ENCODE assay signal across 16 cellular contexts in the genomic region with DNA sequence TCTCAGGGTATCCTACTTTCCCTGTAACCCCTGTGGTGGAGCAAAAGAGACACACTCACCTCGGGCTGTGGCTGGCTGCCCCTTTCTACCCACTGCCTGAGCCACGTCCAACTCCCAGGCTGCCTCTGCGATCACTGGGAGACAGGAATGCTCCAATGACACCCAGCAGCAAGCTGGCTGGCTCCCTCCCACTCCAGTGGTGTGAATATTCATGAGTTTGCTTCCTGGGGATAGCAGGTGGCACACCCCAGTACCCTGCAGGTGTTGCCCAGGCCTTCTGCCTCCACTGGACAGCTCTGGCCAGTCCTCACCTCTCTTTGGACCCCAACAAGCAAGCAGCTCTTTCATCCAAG. TPM values are rescaled to one million over a fixed set of nuclear protein-coding genes. Genes with fewer than 3 reads are reported as not detected.
"Had no signal": no experiment of that assay in that cellular context is flagged by ENCODE, and none has a peak within 500 bp of the region (broad histone marks: within the 10 kb centered on the region; RNA-seq: fewer than 3 reads in every experiment).

No MANE protein-coding gene starts in this region.

- ATAC-seq: esophagus mucosa; stimulated activated naive B cell treated with anti-CD40 and anti-IgM and Interleukin-4, amounts not matched to agents 10 μg/mL and 1 μg/mL and 100 μg/mL, for 72 hours had no signal

- H3K27ac ChIP-seq: left ventricle myocardium inferior, right atrium auricular region, skin epidermis had no signal

- FAIRE-seq: astrocyte, endometrium, keratinocyte had no signal

- DNase-seq: activated CD4-positive, alpha-beta memory T cell treated with anti-CD3 and anti-CD28 coated beads, Interleukin-2, amount 10 ng/mL, durations not matched to agents 7 days and 5 days; activated CD4-positive, alpha-beta T cell treated with anti-CD3 and anti-CD28 coated beads for 4 hours; activated naive CD4-positive, alpha-beta T cell treated with anti-CD3 and anti-CD28 coated beads, Interleukin-2, amount 10 ng/mL, durations not matched to agents 7 days and 5 days; activated T-cell treated with anti-CD3 and anti-CD28 coated beads, Interleukin-2, amount 50 U/mL, for 24 hours; left ventricle myocardium inferior; stimulated activated CD4-positive, alpha-beta T cell treated with anti-CD3 and anti-CD28 coated beads, Interleukin-15, amount 100 ng/mL, for 24 hours; stimulated activated CD4-positive, alpha-beta T cell treated with anti-CD3 and anti-CD28 coated beads, Interleukin-4, amount 100 ng/mL, for 1 hour; stimulated activated naive B cell treated with anti-CD40 and anti-IgM and Interleukin-4, amounts not matched to agents 10 μg/mL and 1 μg/mL and 100 μg/mL, for 72 hours; T-helper 1 cell had no signal

RNA-seq across cellular contexts. Expression of a gene that starts 9.7 kb away (rescaled TPM):
- total RNA-seq: activated CD4-positive, alpha-beta memory T cell treated with anti-CD3 and anti-CD28 coated beads, Interleukin-2, amount 10 ng/mL, durations not matched to agents 7 days and 5 days; esophagus mucosa; natural killer cell treated with Interleukin-12 subunit alpha and Interleukin-12 subunit beta and Interleukin-15 and Interleukin-18, amount 100 ng/mL, for 72 hours had no signal

RNA-seq across cellular contexts. Expression of a gene that starts 18.2 kb away (rescaled TPM):
- total RNA-seq: activated CD4-positive, alpha-beta memory T cell treated with anti-CD3 and anti-CD28 coated beads, Interleukin-2, amount 10 ng/mL, durations not matched to agents 7 days and 5 days; esophagus mucosa; left ventricle myocardium inferior; natural killer cell treated with Interleukin-12 subunit alpha and Interleukin-12 subunit beta and Interleukin-15 and Interleukin-18, amount 100 ng/mL, for 72 hours had no signal

RNA-seq across cellular contexts. Expression of a gene that starts 59.2 kb away (rescaled TPM):
- total RNA-seq: activated CD4-positive, alpha-beta memory T cell treated with anti-CD3 and anti-CD28 coated beads, Interleukin-2, amount 10 ng/mL, durations not matched to agents 7 days and 5 days; astrocyte; esophagus mucosa; natural killer cell treated with Interleukin-12 subunit alpha and Interleukin-12 subunit beta and Interleukin-15 and Interleukin-18, amount 100 ng/mL, for 72 hours; right atrium auricular region had no signal
